ENCODE assay signal across 8 cellular contexts in the genomic region with DNA sequence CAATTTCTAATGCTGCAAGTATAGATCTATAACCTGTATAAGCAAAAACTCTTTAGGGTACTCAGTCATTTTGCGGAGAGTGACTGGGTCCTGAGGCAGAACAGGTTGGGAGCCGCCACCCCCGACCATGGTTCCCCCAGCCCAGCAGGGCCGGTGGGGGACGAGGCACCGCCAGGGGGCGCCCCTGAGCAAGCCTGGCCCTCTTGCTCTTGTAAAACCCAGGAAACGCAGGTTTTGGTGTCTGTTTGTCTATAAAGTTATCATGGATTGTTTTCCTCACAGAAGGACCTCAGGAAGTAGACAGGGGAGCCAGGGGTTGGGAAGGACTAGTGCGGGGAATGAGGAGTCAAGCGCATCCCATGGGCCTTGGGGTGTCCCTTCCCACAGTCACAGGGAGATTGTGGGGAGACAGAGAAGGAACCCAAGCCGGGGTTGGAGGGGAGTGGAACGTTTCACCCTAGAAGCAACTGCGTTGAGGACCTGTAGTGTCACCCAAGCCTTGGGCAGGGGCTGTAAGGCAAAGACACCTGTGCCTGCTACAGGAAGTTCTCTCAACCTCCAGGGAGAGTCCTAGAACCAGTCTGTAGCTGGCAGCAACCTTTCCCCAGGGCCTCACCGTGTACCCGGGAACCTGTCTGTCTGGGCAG. TPM values are rescaled to one million over a fixed set of nuclear protein-coding genes. Genes with fewer than 3 reads are reported as not detected.
A peak's percentile ranks its signal among the peaks of the same experiment; 100 is the strongest.
DNase-seq lines count a peak whose midpoint lies in the region; ATAC-seq, FAIRE-seq and TF ChIP-seq lines count a peak whose summit lies in the region.

No MANE protein-coding gene starts in this region.

- DNase-seq in D341Med (ENCODE audit: low spot score) (peak; percentile 91), bronchial epithelial cell (ENCODE audit: low read depth) (peak; percentile 19), NCI-H2171 treated with DMSO at 0.1 percent for 48 hours (lab: John Stamatoyannopoulos, UW) (no peak)
- DNase-seq in stimulated activated CD8-positive, alpha-beta memory T cell treated with anti-CD3 and anti-CD28 coated beads, Interleukin-15, amount 100 ng/mL, for 24 hours (ENCODE audit: low read depth), result peak; percentile 89

- peaks cover 0 to 2% (median 0%) of the 10 kb centered on the region in 4 donors for H3K4me1 ChIP-seq in liver (ENCODE audit: control insufficient read depth in 4 of 4, insufficient read depth in 4 of 4, low read length in 3 of 4)

- no peak overlapping the region for H3K4me3 ChIP-seq in bronchial epithelial cell (ENCODE audit: low read depth, low read length)
- no peak overlapping the region for H3K4me3 ChIP-seq in liver (ENCODE audit: low read depth in 1 of 3, low read length in 3 of 3)

- ATAC-seq in activated CD4-positive, CD25-positive, alpha-beta regulatory T cell treated with anti-CD3 and anti-CD28 coated beads, Interleukin-2, amount 50 U/mL, for 24 hours, result peak; percentile 24 to 25
- no peak for ATAC-seq in HG03460 (IDR thresholded peaks at IDR 0.05; ENCODE audit: unreplicated experiment)

- no peaks in the 10 kb centered on the region for H3K9me3 ChIP-seq in liver (ENCODE audit: control insufficient read depth in 4 of 4, low read length in 3 of 4)

- H3K36me3 ChIP-seq in bronchial epithelial cell (ENCODE audit: control insufficient read depth, insufficient read depth, low read length) (no peaks in the 10 kb centered on the region), liver (ENCODE audit: control insufficient read depth in 4 of 4, insufficient read depth in 3 of 4, low read depth in 1 of 4, low read length in 3 of 4) (peaks cover 3 to 37% (median 11%) of the 10 kb centered on the region in 4 donors)

- no peak for FAIRE-seq in bronchial epithelial cell (lab: Jason Lieb, UNC)

- H3K27me3 ChIP-seq in bronchial epithelial cell (ENCODE audit: control insufficient read depth, insufficient read depth, low read length), result peaks cover 5% of the 10 kb centered on the region
- no peaks in the 10 kb centered on the region for H3K27me3 ChIP-seq in liver (ENCODE audit: control insufficient read depth in 4 of 4, insufficient read depth in 4 of 4, low read length in 3 of 4)

- TF ChIP-seq CTCF in bronchial epithelial cell (IDR thresholded peaks at IDR 0.05; ENCODE audit: insufficient read depth, low read length, severe bottlenecking) (peak; percentile 98), liver (IDR thresholded peaks at IDR 0.05; ENCODE audit: low read depth, low read length, missing input control) (peak; percentile 86)

- TF ChIP-seq EP300 in Ishikawa (IDR thresholded peaks at IDR 0.05; ENCODE audit: borderline replicate concordance), result no peak

- no peak overlapping the region for H3K27ac ChIP-seq in liver (ENCODE audit: low read depth in 1 of 2, low read length in 2 of 2)

- 36% methylated on average over 15 of the region's 15 CpGs for WGBS in liver

- H3K9ac ChIP-seq in liver (ENCODE audit: low read depth in 1 of 2, low read length in 2 of 2), result no peak overlapping the region

- TF ChIP-seq RAD21 in Ishikawa (IDR thresholded peaks at IDR 0.05; ENCODE audit: low read depth), result peak; percentile 69
- peak; percentile 90 to 94 for TF ChIP-seq RAD21 in liver (IDR thresholded peaks at IDR 0.05)

TF ChIP-seq in Ishikawa, 13 proteins besides CTCF, POLR2A, EP300 and RAD21:
- TF ChIP-seq CEBPB (IDR thresholded peaks at IDR 0.05), result no peak
- TF ChIP-seq ZBTB7A (IDR thresholded peaks at IDR 0.05; ENCODE audit: low read depth), result no peak
- TF ChIP-seq, protein P1, sequence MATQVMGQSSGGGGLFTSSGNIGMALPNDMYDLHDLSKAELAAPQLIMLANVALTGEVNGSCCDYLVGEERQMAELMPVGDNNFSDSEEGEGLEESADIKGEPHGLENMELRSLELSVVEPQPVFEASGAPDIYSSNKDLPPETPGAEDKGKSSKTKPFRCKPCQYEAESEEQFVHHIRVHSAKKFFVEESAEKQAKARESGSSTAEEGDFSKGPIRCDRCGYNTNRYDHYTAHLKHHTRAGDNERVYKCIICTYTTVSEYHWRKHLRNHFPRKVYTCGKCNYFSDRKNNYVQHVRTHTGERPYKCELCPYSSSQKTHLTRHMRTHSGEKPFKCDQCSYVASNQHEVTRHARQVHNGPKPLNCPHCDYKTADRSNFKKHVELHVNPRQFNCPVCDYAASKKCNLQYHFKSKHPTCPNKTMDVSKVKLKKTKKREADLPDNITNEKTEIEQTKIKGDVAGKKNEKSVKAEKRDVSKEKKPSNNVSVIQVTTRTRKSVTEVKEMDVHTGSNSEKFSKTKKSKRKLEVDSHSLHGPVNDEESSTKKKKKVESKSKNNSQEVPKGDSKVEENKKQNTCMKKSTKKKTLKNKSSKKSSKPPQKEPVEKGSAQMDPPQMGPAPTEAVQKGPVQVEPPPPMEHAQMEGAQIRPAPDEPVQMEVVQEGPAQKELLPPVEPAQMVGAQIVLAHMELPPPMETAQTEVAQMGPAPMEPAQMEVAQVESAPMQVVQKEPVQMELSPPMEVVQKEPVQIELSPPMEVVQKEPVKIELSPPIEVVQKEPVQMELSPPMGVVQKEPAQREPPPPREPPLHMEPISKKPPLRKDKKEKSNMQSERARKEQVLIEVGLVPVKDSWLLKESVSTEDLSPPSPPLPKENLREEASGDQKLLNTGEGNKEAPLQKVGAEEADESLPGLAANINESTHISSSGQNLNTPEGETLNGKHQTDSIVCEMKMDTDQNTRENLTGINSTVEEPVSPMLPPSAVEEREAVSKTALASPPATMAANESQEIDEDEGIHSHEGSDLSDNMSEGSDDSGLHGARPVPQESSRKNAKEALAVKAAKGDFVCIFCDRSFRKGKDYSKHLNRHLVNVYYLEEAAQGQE (IDR thresholded peaks at IDR 0.05; ENCODE audit: low read depth), result no peak
- no peak for TF ChIP-seq TEAD4 (IDR thresholded peaks at IDR 0.05)

TF ChIP-seq in liver, 16 proteins besides CTCF, POLR2A, EP300 and RAD21:
- TF ChIP-seq HNF4G (IDR thresholded peaks at IDR 0.05), result no peak
- TF ChIP-seq FOXA1 (IDR thresholded peaks at IDR 0.05), result no peak
- TF ChIP-seq HNF4A (conservative IDR thresholded peaks at IDR 0.05), result no peak
- no peak for TF ChIP-seq ZBTB33 (IDR thresholded peaks at IDR 0.05)
- TF ChIP-seq SP1 (IDR thresholded peaks at IDR 0.05), result no peak
- TF ChIP-seq FOXA2 (IDR thresholded peaks at IDR 0.05), result no peak
- TF ChIP-seq JUND (IDR thresholded peaks at IDR 0.05), result no peak
- TF ChIP-seq, protein P2, sequence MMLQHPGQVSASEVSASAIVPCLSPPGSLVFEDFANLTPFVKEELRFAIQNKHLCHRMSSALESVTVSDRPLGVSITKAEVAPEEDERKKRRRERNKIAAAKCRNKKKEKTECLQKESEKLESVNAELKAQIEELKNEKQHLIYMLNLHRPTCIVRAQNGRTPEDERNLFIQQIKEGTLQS (IDR thresholded peaks at IDR 0.05), result no peak
- TF ChIP-seq YY1 (IDR thresholded peaks at IDR 0.05), result no peak
- no peak for TF ChIP-seq EGR1 (IDR thresholded peaks at IDR 0.05; ENCODE audit: low read depth in 2 of 2)
- TF ChIP-seq, protein P1 (IDR thresholded peaks at IDR 0.05), result no peak

RNA-seq across cellular contexts. Expression of gene KCTD17, which starts 26.4 kb away (rescaled TPM):
- total RNA-seq in bronchial epithelial cell (7.4 and 22.3 TPM in 2 replicates), liver (1 to 10 TPM; 3.4 to 4.1 TPM)
- polyA plus RNA-seq in liver, result 1 to 10 TPM; 2.0 to 5.2 TPM

RNA-seq across cellular contexts. Expression of gene TMPRSS6, which starts 31.6 kb away (rescaled TPM):
- total RNA-seq in bronchial epithelial cell (not detected in 2 replicates), liver (10 to 100 TPM; 12.6 to 47.1 TPM)
- 10 to 100 TPM; 36.8 to 42.9 TPM for polyA plus RNA-seq in liver

RNA-seq across cellular contexts. Expression of gene MPST, which starts 58.4 kb away (rescaled TPM):
- total RNA-seq in bronchial epithelial cell (96.3 and 121 TPM in 2 replicates), liver (100 to 1,000 TPM; 124 to 149 TPM)
- polyA plus RNA-seq in liver, result 100 to 1,000 TPM; 249 to 277 TPM

RNA-seq across cellular contexts. Expression of gene TST, which starts 58.7 kb away (rescaled TPM):
- total RNA-seq in bronchial epithelial cell (45.8 and 102 TPM in 2 replicates), liver (100 to 1,000 TPM; 186 to 212 TPM)
- polyA plus RNA-seq in liver, result 100 to 1,000 TPM; 373 to 404 TPM

Comparison
In these comparisons a context has a peak if more than half of its experiments do, and no peak if none do; other contexts are left out.
1. RNA of gene TMPRSS6, which starts 31.6 kb away (total RNA-seq): 12.6 to 47.1 TPM in liver; not detected in bronchial epithelial cell; every median in the first group is over 10 times any median in the second.